In the genomic region with DNA sequence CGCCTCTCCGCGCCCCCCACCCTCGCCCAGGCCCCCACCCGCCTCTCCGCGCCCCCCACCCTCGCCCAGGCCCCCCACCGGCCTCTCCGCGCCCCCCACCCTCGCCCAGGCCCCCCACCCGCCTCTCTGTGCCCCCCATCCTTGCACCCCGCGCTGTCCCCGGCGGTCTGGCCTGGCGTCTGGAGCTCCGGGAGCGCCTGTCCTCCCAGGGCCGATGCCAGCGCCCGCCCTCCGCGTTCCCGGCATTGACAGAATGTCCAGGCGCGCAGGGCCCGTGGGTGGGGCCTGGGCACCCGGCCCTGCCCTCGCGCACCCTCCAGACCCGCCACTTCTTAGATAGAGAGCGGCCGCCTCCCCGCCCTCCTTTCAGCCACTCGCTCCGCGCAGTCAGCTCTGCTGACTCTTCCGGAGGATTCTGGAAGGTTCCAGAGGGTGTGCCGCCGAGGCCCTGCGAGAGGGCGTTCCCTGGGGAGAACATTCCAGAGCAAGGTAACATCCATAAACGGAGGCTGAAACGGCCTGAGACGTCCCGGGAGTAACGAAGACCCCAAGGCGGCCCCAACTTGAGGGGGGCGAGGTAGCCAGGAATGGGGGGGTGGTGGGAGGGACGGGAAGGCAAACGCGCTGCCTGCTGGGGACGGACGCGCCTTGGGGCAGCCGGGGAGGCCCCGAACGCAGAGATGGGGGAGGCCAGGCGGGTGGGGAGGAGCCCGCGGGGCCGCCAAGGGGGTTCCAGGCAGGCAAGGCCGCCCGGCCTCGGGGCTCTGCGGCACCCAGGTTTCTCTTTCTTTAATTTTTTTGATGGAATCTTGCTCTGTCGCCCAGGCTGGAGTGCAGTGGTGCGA, we compare ENCODE assay signal across 19 cellular contexts.
A peak's percentile ranks its signal among the peaks of the same experiment; 100 is the strongest.
DNase-seq lines count a peak whose midpoint lies in the region; ATAC-seq and TF ChIP-seq lines count a peak whose summit lies in the region.
"Had no signal": no experiment of that assay in that cellular context is flagged by ENCODE, and none has a peak within 500 bp of the region (broad histone marks: within the 10 kb centered on the region; RNA-seq: fewer than 3 reads in every experiment).

No MANE protein-coding gene starts in this region.

- H3K4me3 Mint-ChIP-seq in endothelial cell (ENCODE audit: unreplicated experiment) = no peak overlapping the region
- H3K4me3 Mint-ChIP-seq in CD8-positive, alpha-beta memory T cell = peak overlapping the region in 1 of 7 donors; percentile 50
- H3K4me3 Mint-ChIP-seq: CD4-positive, alpha-beta T cell had no signal

- no peak overlapping the region for H3K27ac Mint-ChIP-seq in endothelial cell (ENCODE audit: unreplicated experiment)
- H3K27ac Mint-ChIP-seq in CD8-positive, alpha-beta memory T cell = peak overlapping the region in 1 of 8 donors; percentile 51
- H3K27ac Mint-ChIP-seq: CD4-positive, alpha-beta T cell had no signal

- no peaks in the 10 kb centered on the region for H3K9me3 ChIP-seq in HCT116 (ENCODE audit: control insufficient read depth in 1 of 2, insufficient read depth in 1 of 2, low read depth in 1 of 2, low read length in 2 of 2)
- H3K9me3 ChIP-seq in osteoblast (ENCODE audit: low read depth, low read length) = no peaks in the 10 kb centered on the region
- no peaks in the 10 kb centered on the region for H3K9me3 ChIP-seq in CD8-positive, alpha-beta memory T cell (ENCODE audit: low read length)
- H3K9me3 ChIP-seq: MG63, SJCRH30 had no signal

- H3K36me3 Mint-ChIP-seq in endothelial cell (ENCODE audit: low read depth, unreplicated experiment) = peaks cover 9% of the 10 kb centered on the region
- H3K36me3 Mint-ChIP-seq in CD8-positive, alpha-beta memory T cell = no peaks in the 10 kb centered on the region

- peaks cover 5 to 32% of the 10 kb centered on the region in 2 experiments for H3K4me1 ChIP-seq in HCT116 (ENCODE audit: control insufficient read depth in 1 of 2, insufficient read depth in 2 of 2, low read length in 2 of 2)
- peaks cover 6% of the 10 kb centered on the region for H3K4me1 ChIP-seq in osteoblast (ENCODE audit: insufficient read depth, low read length)
- H3K4me1 ChIP-seq in CD8-positive, alpha-beta memory T cell (ENCODE audit: insufficient read depth, low read length) = peaks cover 18% of the 10 kb centered on the region
- H3K4me1 ChIP-seq: Caco-2 had no signal

- TF ChIP-seq CTCF in HCT116 (IDR thresholded peaks at IDR 0.05 in 2 of 3, conservative IDR thresholded peaks at IDR 0.05 in 1 of 3; ENCODE audit: borderline replicate concordance in 1 of 3, insufficient read depth in 1 of 3, low read depth in 2 of 3, low read length in 2 of 3) (no peak), endothelial cell (IDR thresholded peaks at IDR 0.05; ENCODE audit: unreplicated experiment) (no peak), osteoblast (IDR thresholded peaks at IDR 0.05; ENCODE audit: extremely low read depth, low read depth, low read length) (no peak)

- H3K4me2 ChIP-seq in HCT116 (ENCODE audit: low read length) (no peak overlapping the region), osteoblast (ENCODE audit: insufficient read depth, low read length) (no peak overlapping the region)
- H3K4me2 ChIP-seq: BLaER1 had no signal

- H3K4me1 Mint-ChIP-seq in endothelial cell (ENCODE audit: unreplicated experiment) = peaks cover 5% of the 10 kb centered on the region
- peaks cover 15 to 26% (median 21%) of the 10 kb centered on the region in 3 donors for H3K4me1 Mint-ChIP-seq in CD8-positive, alpha-beta memory T cell

- H4K20me1 ChIP-seq in HCT116 (ENCODE audit: insufficient read depth) (no peaks in the 10 kb centered on the region), osteoblast (ENCODE audit: insufficient read depth, low read length) (no peaks in the 10 kb centered on the region)

- no peak for DNase-seq in HCT116 (ENCODE audit: low read depth, low spot score)
- DNase-seq in SW480 (ENCODE audit: low spot score) = peak; percentile 30
- DNase-seq in endothelial cell (ENCODE audit: low spot score) = peak; percentile 31
- peak; percentile 75 for DNase-seq in osteoblast (ENCODE audit: insufficient read length, low spot score, missing footprints)
- no peak for DNase-seq in stimulated activated CD4-positive, alpha-beta T cell treated with anti-CD3 and anti-CD28 coated beads, Interleukin-1b, Interleukin-23, amount 100 ng/mL, for 48 hours
- DNase-seq in NCI-H2029 (lab: John Stamatoyannopoulos, UW) = no peak
- DNase-seq in cerebellar nuclear complex (lab: John Stamatoyannopoulos, UW) = no peak
- no peak for DNase-seq in CD8-positive, alpha-beta memory T cell
- DNase-seq: Caco-2, HCEC 1CT, MG63, NCI-H187, NCI-H2107, NCI-H774, OCI-M1, SJCRH30 had no signal

- TF ChIP-seq RAD21 in HCT116 (IDR thresholded peaks at IDR 0.05; ENCODE audit: low read depth) = no peak

- H3K27me3 Mint-ChIP-seq in endothelial cell (ENCODE audit: unreplicated experiment) = peaks cover 10% of the 10 kb centered on the region
- H3K27me3 Mint-ChIP-seq in CD8-positive, alpha-beta memory T cell = peaks cover 0 to 6% of the 10 kb centered on the region in 2 donors
- H3K27me3 Mint-ChIP-seq: CD4-positive, alpha-beta T cell had no signal

- CTCF ChIA-PET in HCT116 (lab: Charles Lee) = interaction anchor here (0.8 to 1.0 kb wide), 2 partner anchors 74 to 278 kb away, joined by 3 read pairs; no protein-coding TSS in a partner anchor
- CTCF ChIA-PET in CD8-positive, alpha-beta memory T cell (lab: Charles Lee) = interaction anchor here (1.0 kb wide), 1 partner anchor 278 kb away, joined by 6 read pairs; no protein-coding TSS in a partner anchor

- H3K27ac ChIP-seq in HCT116 (ENCODE audit: low read depth, low read length) (no peak overlapping the region), osteoblast (ENCODE audit: low read depth, low read length) (no peak overlapping the region)
- no peak overlapping the region for H3K27ac ChIP-seq in CD8-positive, alpha-beta memory T cell (ENCODE audit: low read depth, low read length)
- H3K27ac ChIP-seq: BLaER1, SJCRH30 had no signal

- no peaks in the 10 kb centered on the region for H3K36me3 ChIP-seq in HCT116 (ENCODE audit: control insufficient read depth in 1 of 2, insufficient read depth in 2 of 2, low read length in 2 of 2)
- H3K36me3 ChIP-seq in osteoblast (ENCODE audit: insufficient read depth, low read length) = no peaks in the 10 kb centered on the region
- no peaks in the 10 kb centered on the region for H3K36me3 ChIP-seq in CD8-positive, alpha-beta memory T cell (ENCODE audit: insufficient read depth, low read length)
- H3K36me3 ChIP-seq: BLaER1, MG63, SJCRH30 had no signal

- H3K9me3 Mint-ChIP-seq in endothelial cell (ENCODE audit: unreplicated experiment) = no peaks in the 10 kb centered on the region
- peaks cover 1 to 7% (median 5%) of the 10 kb centered on the region in 5 donors for H3K9me3 Mint-ChIP-seq in CD8-positive, alpha-beta memory T cell

- BruUV-seq in HCT116 (replicated peaks; lab: Mats Ljungman, UMichigan) = no TSS peak

- peak; percentile 22 for ATAC-seq in HCT116
- ATAC-seq: GM12878 had no signal

- H3K79me2 ChIP-seq in HCT116 (ENCODE audit: insufficient read depth, low read length) = no peaks in the 10 kb centered on the region
- no peaks in the 10 kb centered on the region for H3K79me2 ChIP-seq in osteoblast (ENCODE audit: insufficient read depth, low read length)

- H2AFZ ChIP-seq in HCT116 (ENCODE audit: low read depth, low read length, poor library complexity, severe bottlenecking) (no peak overlapping the region), osteoblast (ENCODE audit: low read length) (no peak overlapping the region)

- RAD21 ChIA-PET in HCT116 (lab: Charles Lee; ENCODE audit: low non-redundant PET in 1 of 2, low total read pairs in 2 of 2, uncharacterized antibody in 2 of 2, unreplicated experiment in 2 of 2) = no interaction called here

- no peak overlapping the region for H3K9ac ChIP-seq in HCT116 (ENCODE audit: low read length)
- H3K9ac ChIP-seq: BLaER1 had no signal

- no peak overlapping the region for H3K4me3 ChIP-seq in HCT116 (replicated peaks in 1 of 2; ENCODE audit: low read depth in 1 of 2, low read length in 2 of 2)
- H3K4me3 ChIP-seq in osteoblast (ENCODE audit: insufficient read depth, low read length) = no peak overlapping the region
- no peak overlapping the region for H3K4me3 ChIP-seq in CD8-positive, alpha-beta memory T cell (ENCODE audit: low read length)
- H3K4me3 ChIP-seq: BLaER1, GM12878, MG63, SJCRH30 had no signal

- no peaks in the 10 kb centered on the region for H3K9me2 ChIP-seq in HCT116 (ENCODE audit: insufficient read depth)

- no peak for TF ChIP-seq POLR2A in HCT116 (IDR thresholded peaks at IDR 0.05; ENCODE audit: borderline replicate concordance, extremely low read depth, insufficient read depth, insufficient read length)

- H3K27me3 ChIP-seq in HCT116 (ENCODE audit: insufficient read depth, low read length) (no peaks in the 10 kb centered on the region), osteoblast (ENCODE audit: insufficient read depth, low read length) (no peaks in the 10 kb centered on the region)
- no peaks in the 10 kb centered on the region for H3K27me3 ChIP-seq in CD8-positive, alpha-beta memory T cell (ENCODE audit: insufficient read depth, low read length, poor library complexity, severe bottlenecking)
- H3K27me3 ChIP-seq: BLaER1, MG63, SJCRH30 had no signal

- POLR2A ChIA-PET in HCT116 (lab: Charles Lee) = no interaction called here
- POLR2A ChIA-PET in CD8-positive, alpha-beta memory T cell (lab: Charles Lee) = no interaction called here

- intact Hi-C loops in HCT116 (cut with micrococcal nuclease) = no loop called here

TF ChIP-seq in HCT116, 20 proteins besides CTCF, POLR2A, EP300 and RAD21:
- TF ChIP-seq POLR2AphosphoS5 (IDR thresholded peaks at IDR 0.05; ENCODE audit: low read depth, low read length) (no peak), ZBTB33 (IDR thresholded peaks at IDR 0.05; ENCODE audit: extremely low read depth, insufficient replicate concordance, low read length) (no peak), CEBPB (IDR thresholded peaks at IDR 0.05; ENCODE audit: low read depth) (no peak), EGR1 (IDR thresholded peaks at IDR 0.05; ENCODE audit: low read depth) (no peak), CBX3 (IDR thresholded peaks at IDR 0.05; ENCODE audit: low read depth) (no peak)

Comparison
In these comparisons a context has a peak if more than half of its experiments do, and no peak if none do; other contexts are left out.
1. DNase-seq: peak in SW480 (single experiment), endothelial cell (single experiment) and osteoblast (single experiment); none in HCT116 (single experiment), stimulated activated CD4-positive, alpha-beta T cell treated with anti-CD3 and anti-CD28 coated beads, Interleukin-1b, Interleukin-23, amount 100 ng/mL, for 48 hours (single experiment), NCI-H2029 (single experiment), cerebellar nuclear complex (0 of 2) and CD8-positive, alpha-beta memory T cell (0 of 5).